In the genomic region with DNA sequence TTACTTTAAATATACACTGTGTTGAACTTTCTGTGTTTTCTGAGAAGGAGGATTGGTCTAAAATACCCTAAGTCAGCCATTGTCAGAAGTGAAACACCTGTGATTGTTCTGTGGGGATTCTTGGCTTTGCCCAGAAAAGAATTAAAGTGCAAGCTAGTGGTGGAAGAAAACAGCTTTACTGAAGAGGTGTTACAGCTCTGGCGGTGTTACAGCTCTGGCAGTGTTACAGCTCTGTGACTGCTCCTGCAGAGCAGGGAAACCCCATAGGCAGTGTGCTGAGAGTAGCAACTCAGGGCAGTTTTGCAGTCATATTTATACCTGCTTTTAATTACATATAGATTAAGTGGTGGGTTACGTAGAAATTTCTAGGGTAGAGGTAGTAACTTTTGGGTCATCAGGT, we compare ENCODE assay signal across 16 cellular contexts.
A peak's percentile ranks its signal among the peaks of the same experiment; 100 is the strongest.
DNase-seq lines count a peak whose midpoint lies in the region; ATAC-seq, FAIRE-seq and TF ChIP-seq lines count a peak whose summit lies in the region.
"Had no signal": no experiment of that assay in that cellular context is flagged by ENCODE, and none has a peak within 500 bp of the region (broad histone marks: within the 10 kb centered on the region; RNA-seq: fewer than 3 reads in every experiment).

No MANE protein-coding gene starts in this region.

- DNase-seq in Right ventricle myocardium superior (no peak), cardiac septum (ENCODE audit: low spot score) (no peak), GM23338 (ENCODE audit: low spot score) (no peak), GM12878 (ENCODE audit: low read depth, low spot score) (no peak), uterus (peak; percentile 57 to 78), OCI-LY7 (ENCODE audit: low spot score) (no peak), GOT3 (lab: John Stamatoyannopoulos, UW) (no peak)
- DNase-seq: 8988T; AML-193; Caco-2; CD8-positive, alpha-beta memory T cell; GF-D8 had no signal

- no peaks in the 10 kb centered on the region for H3K27me3 ChIP-seq in GM23338 (ENCODE audit: insufficient read depth)
- H3K27me3 ChIP-seq in GM12878 (replicated peaks in 1 of 2; ENCODE audit: control insufficient read depth in 2 of 2, insufficient read depth in 2 of 2, low read length in 1 of 2), result no peaks in the 10 kb centered on the region
- H3K27me3 ChIP-seq in uterus, result no peaks in the 10 kb centered on the region
- H3K27me3 ChIP-seq: BLaER1 had no signal

- H3K9me2 ChIP-seq in GM23338 (ENCODE audit: insufficient read depth) (no peaks in the 10 kb centered on the region), OCI-LY7 (ENCODE audit: insufficient read depth, low read length) (no peaks in the 10 kb centered on the region)

- TF ChIP-seq EP300 in GM12878 (IDR thresholded peaks at IDR 0.05; ENCODE audit: borderline replicate concordance in 1 of 2, control insufficient read depth in 1 of 2, low read depth in 2 of 2, low read length in 2 of 2), result no peak

- H3K4me2 ChIP-seq in GM23338 (no peak overlapping the region), GM12878 (ENCODE audit: control insufficient read depth, insufficient read depth) (peak overlapping the region; percentile 26; the same call in 1 of the 2 replicates), OCI-LY7 (ENCODE audit: low read length) (no peak overlapping the region)
- H3K4me2 ChIP-seq: BLaER1 had no signal

- intact Hi-C loops in Right ventricle myocardium superior (cut with DNase I), result no loop called here
- intact Hi-C loops in cardiac septum (cut with DNase I), result no loop called here
- intact Hi-C loops in GM12878 (cut with micrococcal nuclease; ENCODE audit: unreplicated experiment), result no loop called here
- intact Hi-C loops in uterus (cut with DNase I; ENCODE audit: low total_unique reads), result no loop called here
- intact Hi-C loops in OCI-LY7 (cut with micrococcal nuclease; ENCODE audit: unreplicated experiment), result no loop called here

- FAIRE-seq in GM12878 (lab: Jason Lieb, UNC), result no peak
- FAIRE-seq: H54 had no signal

- in situ Hi-C loops in GM12878 (cut with MboI), result no loop called here

- no peaks in the 10 kb centered on the region for H3K4me1 Mint-ChIP-seq in GM23338
- H3K4me1 Mint-ChIP-seq: CD8-positive, alpha-beta memory T cell had no signal

- no peaks in the 10 kb centered on the region for H3F3A ChIP-seq in GM23338 (replicated peaks; ENCODE audit: low read depth)

- CTCF ChIA-PET in GM12878 (lab: Yijun Ruan, JAX), result interaction anchor here (1.3 to 2.1 kb wide), 2 partner anchors 40 to 45 kb away, joined by 4 to 10 read pairs; no protein-coding TSS in a partner anchor
- CTCF ChIA-PET in OCI-LY7 (lab: Charles Lee; ENCODE audit: unreplicated experiment), result no interaction called here

- no peak overlapping the region for H3K27ac Mint-ChIP-seq in GM23338
- H3K27ac Mint-ChIP-seq: CD8-positive, alpha-beta memory T cell had no signal

- no peak for TF ChIP-seq CTCF in GM23338 (conservative IDR thresholded peaks at IDR 0.05; ENCODE audit: low read depth in 2 of 2)
- TF ChIP-seq CTCF in GM12878 (IDR thresholded peaks at IDR 0.05 in 2 of 3, conservative IDR thresholded peaks at IDR 0.05 in 1 of 3; ENCODE audit: control insufficient read depth in 2 of 3, extremely low read depth in 1 of 3, insufficient read depth in 1 of 3, low read depth in 3 of 3, low read length in 3 of 3), result no peak
- TF ChIP-seq CTCF in uterus (IDR thresholded peaks at IDR 0.05), result no peak
- no peak for TF ChIP-seq CTCF in OCI-LY7 (conservative IDR thresholded peaks at IDR 0.05; ENCODE audit: low read length)

- no peak overlapping the region for H3K9ac ChIP-seq in GM12878 (ENCODE audit: control insufficient read depth, insufficient read depth, low read length)
- H3K9ac ChIP-seq: BLaER1 had no signal

- H3K4me1 ChIP-seq in GM23338 (ENCODE audit: insufficient read depth) (no peaks in the 10 kb centered on the region), GM12878 (ENCODE audit: control insufficient read depth, insufficient read depth, low read length) (peaks cover 2% of the 10 kb centered on the region; the same call in 1 of the 2 replicates), uterus (no peaks in the 10 kb centered on the region), OCI-LY7 (ENCODE audit: insufficient read depth, low read length, poor library complexity, severe bottlenecking) (no peaks in the 10 kb centered on the region)
- H3K4me1 ChIP-seq: BLaER1, Caco-2 had no signal

- peak; percentile 81 for ATAC-seq in Right ventricle myocardium superior (ENCODE audit: poor library complexity)
- ATAC-seq in GM23338, result no peak
- ATAC-seq in GM12878, result peak; percentile 34; the same call in 1 of the 3 replicates
- ATAC-seq: HCT116 had no signal

- H4K20me1 ChIP-seq in GM23338 (replicated peaks; ENCODE audit: insufficient read depth) (no peaks in the 10 kb centered on the region), GM12878 (ENCODE audit: control insufficient read depth, insufficient read depth) (no peaks in the 10 kb centered on the region), OCI-LY7 (ENCODE audit: insufficient read depth, low read length) (no peaks in the 10 kb centered on the region)
- H4K20me1 ChIP-seq: BLaER1 had no signal

- WGBS in GM12878 (ENCODE audit: insufficient coverage, insufficient replicate concordance, low lambda C conversion rate, missing lambda C conversion rate), result 42% methylated on average over 2 of the region's 2 CpGs

- no TSS peak for BruUV-seq in GM12878 (replicated peaks; lab: Mats Ljungman, UMichigan)
- BruUV-seq in OCI-LY7 (replicated peaks; lab: Mats Ljungman, UMichigan), result no TSS peak

- TF ChIP-seq RAD21 in GM12878 (IDR thresholded peaks at IDR 0.05; ENCODE audit: insufficient read depth, low read depth, low read length), result no peak

- SMC1A ChIA-PET in GM12878 (lab: Charles Lee; ENCODE audit: uncharacterized antibody, unreplicated experiment), result interaction anchor here (0.7 to 1.4 kb wide), 7 partner anchors 8 to 56 kb away, joined by 3 to 7 read pairs (median 3); no protein-coding TSS in a partner anchor

- H3K4me3 ChIP-seq in GM23338, result no peak overlapping the region
- no peak overlapping the region for H3K4me3 ChIP-seq in GM12878
- H3K4me3 ChIP-seq in uterus, result no peak overlapping the region
- H3K4me3 ChIP-seq in OCI-LY7 (ENCODE audit: low read depth, low read length, poor library complexity, severe bottlenecking), result no peak overlapping the region
- H3K4me3 ChIP-seq: BLaER1 had no signal

- peaks cover 2% of the 10 kb centered on the region; the same call in 2 of the 3 replicates for H3K9me3 ChIP-seq in GM12878 (replicated peaks; ENCODE audit: control insufficient read depth, insufficient read depth, low read length)
- peaks cover 0 to 15% of the 10 kb centered on the region in 2 donors for H3K9me3 ChIP-seq in uterus
- peaks cover 16% of the 10 kb centered on the region; the same call in 1 of the 2 replicates for H3K9me3 ChIP-seq in OCI-LY7 (ENCODE audit: low read length)
- H3K9me3 ChIP-seq: Caco-2 had no signal

- no peak for TF ChIP-seq POLR2A in GM12878 (IDR thresholded peaks at IDR 0.05; ENCODE audit: low read depth, low read length)
- TF ChIP-seq POLR2A in uterus (IDR thresholded peaks at IDR 0.05), result no peak

- RAD21 ChIA-PET in GM12878 (lab: Charles Lee; ENCODE audit: unreplicated experiment), result interaction anchor here (1.7 to 2.0 kb wide), 2 partner anchors 9 to 51 kb away, joined by 4 to 5 read pairs; no protein-coding TSS in a partner anchor

- H3K36me3 Mint-ChIP-seq in GM23338 (ENCODE audit: low read depth), result 0 out of 3 replicates have a peak, but pooled peaks cover 3% of the 10 kb centered on the region

- H3K27ac ChIP-seq in GM23338 (ENCODE audit: low read depth), result no peak overlapping the region
- no peak overlapping the region for H3K27ac ChIP-seq in GM12878 (ENCODE audit: control insufficient read depth, insufficient read depth)
- peak overlapping the region; percentile 78 to 80 for H3K27ac ChIP-seq in uterus
- no peak overlapping the region for H3K27ac ChIP-seq in OCI-LY7 (ENCODE audit: low read depth, low read length, poor library complexity, severe bottlenecking)
- H3K27ac ChIP-seq: BLaER1, HL-60 had no signal

- no peaks in the 10 kb centered on the region for H3K27me3 Mint-ChIP-seq in GM23338 (ENCODE audit: insufficient read depth, low read depth, poor library complexity)

- H3K36me3 ChIP-seq in GM23338 (ENCODE audit: insufficient read depth) (no peaks in the 10 kb centered on the region), GM12878 (ENCODE audit: control insufficient read depth in 2 of 2, insufficient read depth in 2 of 2, low read length in 1 of 2) (no peaks in the 10 kb centered on the region), uterus (no peaks in the 10 kb centered on the region), OCI-LY7 (ENCODE audit: insufficient read depth, low read length) (no peaks in the 10 kb centered on the region)

- H2AFZ ChIP-seq in GM23338, result 0 out of 2 replicates have a peak overlapping the region, but pooled peaks have one; percentile 23
- no peak overlapping the region for H2AFZ ChIP-seq in GM12878 (ENCODE audit: control insufficient read depth, low read depth, low read length)
- H2AFZ ChIP-seq in OCI-LY7 (ENCODE audit: low read length), result no peak overlapping the region

- peaks cover 15% of the 10 kb centered on the region for H3K9me3 Mint-ChIP-seq in GM23338

- H3K4me3 Mint-ChIP-seq in GM23338, result no peak overlapping the region
- H3K4me3 Mint-ChIP-seq: CD8-positive, alpha-beta memory T cell had no signal

- POLR2A ChIA-PET in GM12878 (lab: Charles Lee), result interaction anchor here (0.7 to 1.4 kb wide), 3 partner anchors 53 to 530 kb away, joined by 3 to 4 read pairs (median 4); no protein-coding TSS in a partner anchor
- POLR2A ChIA-PET in OCI-LY7 (lab: Charles Lee), result interaction anchor here (1.0 kb wide), 1 partner anchor 8 kb away, joined by 4 read pairs; no protein-coding TSS in a partner anchor

- no peaks in the 10 kb centered on the region for H3K79me2 ChIP-seq in GM23338 (replicated peaks; ENCODE audit: insufficient read depth)
- no peaks in the 10 kb centered on the region for H3K79me2 ChIP-seq in GM12878 (ENCODE audit: control insufficient read depth, insufficient read depth, low read length)
- no peaks in the 10 kb centered on the region for H3K79me2 ChIP-seq in OCI-LY7 (ENCODE audit: insufficient read depth, low read depth, low read length)

TF ChIP-seq in GM23338, 12 proteins besides CTCF, POLR2A, EP300 and RAD21 (continues in another document):
- TF ChIP-seq JUNB (IDR thresholded peaks at IDR 0.05; ENCODE audit: unreplicated experiment), result no peak
- TF ChIP-seq CREB1 (CRISPR knock-in tag; IDR thresholded peaks at IDR 0.05; ENCODE audit: low read depth), result no peak
- no peak for TF ChIP-seq ZNF114 (CRISPR knock-in tag; IDR thresholded peaks at IDR 0.05)
- no peak for TF ChIP-seq NANOG (IDR thresholded peaks at IDR 0.05; ENCODE audit: borderline replicate concordance)
- TF ChIP-seq POLR2AphosphoS5 (IDR thresholded peaks at IDR 0.05; ENCODE audit: low read depth), result no peak
- no peak for TF ChIP-seq EZH2phosphoT487 (IDR thresholded peaks at IDR 0.05; ENCODE audit: unreplicated experiment)

Comparison
In these comparisons a context has a peak if more than half of its experiments do, and no peak if none do; other contexts are left out.
1. DNase-seq: peak in uterus (2 of 2); none in Right ventricle myocardium superior (single experiment), cardiac septum (single experiment), GM23338 (single experiment), GM12878 (single experiment), OCI-LY7 (single experiment) and GOT3 (single experiment).
2. H3K27ac ChIP-seq: peak in uterus (2 of 2); none in GM23338 (single experiment), GM12878 (single experiment) and OCI-LY7 (single experiment).